Comparison of ENCODE assay signal across 1 cellular context in genomic region chr15:78993931-78994530, GRCh38.
TF ChIP-seq lines count a peak whose summit lies in the region.

No MANE protein-coding gene starts in this region.

TF ChIP-seq in GM23338, 12 proteins besides CTCF, POLR2A, EP300 and RAD21 (continued from another document):
- no peak for TF ChIP-seq ZNF462 (CRISPR knock-in tag; IDR thresholded peaks at IDR 0.05)
- no peak for TF ChIP-seq STAT1 (IDR thresholded peaks at IDR 0.05; ENCODE audit: unreplicated experiment)
